14 cellular contexts compared by ENCODE assay signal in the genomic region with DNA sequence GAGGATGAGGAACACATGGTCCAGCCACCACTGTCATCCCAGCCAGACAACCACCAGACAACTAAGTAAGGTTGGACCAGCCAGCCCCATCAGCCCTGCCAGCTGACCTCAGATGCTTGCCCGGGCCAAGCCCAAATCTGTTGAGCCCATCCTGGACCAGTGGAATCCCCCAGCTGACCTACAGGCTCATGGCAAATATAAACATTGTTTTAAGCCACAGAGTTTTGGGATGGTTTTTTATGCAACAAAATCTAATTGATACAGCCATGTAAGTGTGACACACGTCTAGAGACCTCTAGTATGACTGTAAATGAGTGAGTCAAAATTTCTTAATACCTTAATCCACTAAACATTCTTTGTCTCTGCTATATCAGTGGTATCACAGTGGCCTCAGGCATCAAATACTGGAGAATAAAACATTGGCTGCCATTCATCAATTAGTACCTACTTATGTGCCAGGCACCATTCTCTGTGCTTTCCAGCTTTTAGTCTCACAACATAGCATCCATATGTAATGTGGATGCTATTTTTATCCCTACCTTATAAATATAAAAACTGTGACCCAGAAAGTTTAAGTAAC.
"Had no signal": no experiment of that assay in that cellular context is flagged by ENCODE, and none has a peak within 500 bp of the region (broad histone marks: within the 10 kb centered on the region; RNA-seq: fewer than 3 reads in every experiment).

No MANE protein-coding gene starts in this region.

- H3K27me3 ChIP-seq: vagina had no signal

- ATAC-seq: activated CD8-positive, alpha-beta T cell treated with anti-CD3 and anti-CD28 coated beads for 36 hours; stimulated activated naive CD8-positive, alpha-beta T cell treated with anti-CD3 and anti-CD28 coated beads, Interleukin-15, Interleukin-2, amounts not matched to agents 100 U/mL and 50 U/mL, for 24 hours had no signal

- DNase-seq: activated CD4-positive, alpha-beta T cell treated with anti-CD3 and anti-CD28 coated beads for 48 hours; activated CD4-positive, CD25-positive, alpha-beta regulatory T cell; activated CD8-positive, alpha-beta T cell treated with anti-CD3 and anti-CD28 coated beads for 36 hours; activated naive CD4-positive, alpha-beta T cell treated with anti-CD3 and anti-CD28 coated beads, Interleukin-2, amount 10 ng/mL, durations not matched to agents 7 days and 5 days; activated T-cell treated with anti-CD3 and anti-CD28 coated beads, Interleukin-2, amount 50 U/mL, for 1 hour; effector CD4-positive, alpha-beta T cell; esophagus squamous epithelium; nephron progenitor cell; nucleus accumbens; retina; stimulated activated naive CD8-positive, alpha-beta T cell treated with anti-CD3 and anti-CD28 coated beads, Interleukin-15, Interleukin-2, amounts not matched to agents 100 U/mL and 50 U/mL, for 24 hours; T-helper 1 cell; T-helper 9 cell had no signal

- H3K9me3 ChIP-seq: esophagus squamous epithelium, vagina had no signal

- H3K36me3 ChIP-seq: esophagus squamous epithelium, vagina had no signal

- H3K27ac ChIP-seq: vagina had no signal

- H3K4me3 ChIP-seq: esophagus squamous epithelium, vagina had no signal
